ENCODE assay signal across 9 cellular contexts in the genomic region with DNA sequence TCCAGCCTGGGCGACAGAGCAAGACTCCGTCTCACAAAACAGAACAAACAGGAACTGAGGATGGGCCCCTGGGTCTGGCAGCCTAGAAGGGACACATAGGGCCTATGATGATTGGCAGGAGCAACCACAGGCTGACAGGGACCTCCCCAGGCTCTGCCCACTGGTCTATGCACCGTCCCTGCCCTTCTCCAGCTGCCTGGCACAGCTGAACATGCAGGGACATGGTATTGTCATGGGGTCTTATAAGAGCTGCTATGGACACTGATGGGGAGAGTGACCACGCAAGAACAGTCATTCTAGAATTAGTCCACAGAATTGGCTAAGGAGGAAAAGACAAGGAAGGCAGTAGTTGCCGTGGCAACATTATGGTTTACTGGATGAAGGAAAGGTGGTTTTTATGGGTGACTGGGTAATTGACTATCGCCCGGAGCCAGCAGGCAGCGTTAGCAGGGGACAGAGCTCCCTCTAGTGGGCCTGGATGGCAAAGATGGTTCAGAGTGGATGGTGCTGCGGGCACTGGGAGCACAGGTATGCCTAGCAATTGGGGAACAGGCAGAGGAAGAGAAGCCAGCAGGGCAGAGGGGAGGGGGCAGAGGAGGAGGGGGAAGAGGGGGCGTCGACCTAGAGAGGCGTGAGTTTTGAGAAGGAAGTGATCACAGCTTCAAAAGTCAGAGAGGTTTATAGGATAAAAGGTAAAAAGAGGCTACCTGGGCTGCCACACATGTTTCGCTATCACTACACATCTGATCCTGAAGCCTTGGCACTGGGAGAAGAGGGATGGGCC. TPM values are rescaled to one million over a fixed set of nuclear protein-coding genes. Genes with fewer than 3 reads are reported as not detected.
DNase-seq lines count a peak whose midpoint lies in the region; ATAC-seq and TF ChIP-seq lines count a peak whose summit lies in the region.
"Had no signal": no experiment of that assay in that cellular context is flagged by ENCODE, and none has a peak within 500 bp of the region (broad histone marks: within the 10 kb centered on the region; RNA-seq: fewer than 3 reads in every experiment).

No MANE protein-coding gene starts in this region.

- DNase-seq in EH (ENCODE audit: low read depth) (peak; percentile 75), NCI-H1436 (lab: John Stamatoyannopoulos, UW) (peak; percentile 72), SKM-1 (lab: John Stamatoyannopoulos, UW; ENCODE audit: unreplicated experiment) (peak; percentile 74), left cardiac atrium (peak; percentile 77), retina (peak; percentile 88)
- peak; percentile 85 for DNase-seq in activated naive CD4-positive, alpha-beta T cell treated with anti-CD3 and anti-CD28 coated beads, Interleukin-2, amount 50 U/mL, for 16 hours

- no peak overlapping the region for H3K4me3 ChIP-seq in HEK293 (ENCODE audit: low read depth, low read length)

- intact Hi-C loops in left cardiac atrium (cut with DNase I): no loop called here

- ATAC-seq in left cardiac atrium (peak; percentile 90 to 91), GM21526 (IDR thresholded peaks at IDR 0.05; ENCODE audit: low FRiP score, unreplicated experiment) (no peak)

- H3K36me3 ChIP-seq in HEK293 (ENCODE audit: control insufficient read depth in 2 of 2, insufficient read depth in 1 of 2, low read length in 2 of 2): no peaks in the 10 kb centered on the region

- POLR2A ChIA-PET in HEK293 (lab: Yijun Ruan, JAX): interaction anchor here (0.9 to 1.0 kb wide), 2 partner anchors 140 to 202 kb away, joined by 4 read pairs; a partner anchor contains a TSS

- H3K4me1 ChIP-seq in HEK293 (ENCODE audit: control insufficient read depth, insufficient read depth, low read length): no peaks in the 10 kb centered on the region

- H3K9me3 ChIP-seq in HEK293 (ENCODE audit: control insufficient read depth, insufficient read depth, low read depth, low read length): no peaks in the 10 kb centered on the region

- peak; percentile 97 for TF ChIP-seq CTCF in HEK293 (tag by site-specific recombination; IDR thresholded peaks at IDR 0.05)

- no peak overlapping the region for H3K27ac ChIP-seq in HEK293 (ENCODE audit: extremely low read depth, low read depth, low read length)
- H3K27ac ChIP-seq: epithelial cell of prostate had no signal

- CTCF ChIA-PET in HEK293 (lab: Yijun Ruan, JAX): interaction anchor here (0.7 to 2.1 kb wide), 18 partner anchors 8 to 188 kb away, joined by 3 to 10 read pairs (median 3); a partner anchor contains a TSS

TF ChIP-seq in HEK293, 187 proteins besides CTCF, POLR2A, EP300 and RAD21 (continues in another document):
- TF ChIP-seq SP3 (tag by site-specific recombination; IDR thresholded peaks at IDR 0.05): peak; percentile 54
- peak; percentile 70; the same call in 1 of the 2 replicates for TF ChIP-seq ZNF76 (tag by site-specific recombination; IDR thresholded peaks at IDR 0.05; ENCODE audit: borderline replicate concordance, low read depth)
- TF ChIP-seq, protein P1, sequence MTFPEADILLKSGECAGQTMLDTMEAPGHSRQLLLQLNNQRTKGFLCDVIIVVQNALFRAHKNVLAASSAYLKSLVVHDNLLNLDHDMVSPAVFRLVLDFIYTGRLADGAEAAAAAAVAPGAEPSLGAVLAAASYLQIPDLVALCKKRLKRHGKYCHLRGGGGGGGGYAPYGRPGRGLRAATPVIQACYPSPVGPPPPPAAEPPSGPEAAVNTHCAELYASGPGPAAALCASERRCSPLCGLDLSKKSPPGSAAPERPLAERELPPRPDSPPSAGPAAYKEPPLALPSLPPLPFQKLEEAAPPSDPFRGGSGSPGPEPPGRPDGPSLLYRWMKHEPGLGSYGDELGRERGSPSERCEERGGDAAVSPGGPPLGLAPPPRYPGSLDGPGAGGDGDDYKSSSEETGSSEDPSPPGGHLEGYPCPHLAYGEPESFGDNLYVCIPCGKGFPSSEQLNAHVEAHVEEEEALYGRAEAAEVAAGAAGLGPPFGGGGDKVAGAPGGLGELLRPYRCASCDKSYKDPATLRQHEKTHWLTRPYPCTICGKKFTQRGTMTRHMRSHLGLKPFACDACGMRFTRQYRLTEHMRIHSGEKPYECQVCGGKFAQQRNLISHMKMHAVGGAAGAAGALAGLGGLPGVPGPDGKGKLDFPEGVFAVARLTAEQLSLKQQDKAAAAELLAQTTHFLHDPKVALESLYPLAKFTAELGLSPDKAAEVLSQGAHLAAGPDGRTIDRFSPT (tag by site-specific recombination; IDR thresholded peaks at IDR 0.05): peak; percentile 83; the same call in 1 of the 2 replicates
- TF ChIP-seq, protein P2, sequence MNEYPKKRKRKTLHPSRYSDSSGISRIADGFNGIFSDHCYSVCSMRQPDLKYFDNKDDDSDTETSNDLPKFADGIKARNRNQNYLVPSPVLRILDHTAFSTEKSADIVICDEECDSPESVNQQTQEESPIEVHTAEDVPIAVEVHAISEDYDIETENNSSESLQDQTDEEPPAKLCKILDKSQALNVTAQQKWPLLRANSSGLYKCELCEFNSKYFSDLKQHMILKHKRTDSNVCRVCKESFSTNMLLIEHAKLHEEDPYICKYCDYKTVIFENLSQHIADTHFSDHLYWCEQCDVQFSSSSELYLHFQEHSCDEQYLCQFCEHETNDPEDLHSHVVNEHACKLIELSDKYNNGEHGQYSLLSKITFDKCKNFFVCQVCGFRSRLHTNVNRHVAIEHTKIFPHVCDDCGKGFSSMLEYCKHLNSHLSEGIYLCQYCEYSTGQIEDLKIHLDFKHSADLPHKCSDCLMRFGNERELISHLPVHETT (tag by site-specific recombination; IDR thresholded peaks at IDR 0.05): no peak
- TF ChIP-seq ZNF223 (tag by site-specific recombination; IDR thresholded peaks at IDR 0.05): peak; percentile 72; the same call in 1 of the 2 replicates
- no peak for TF ChIP-seq ZNF670 (tag by site-specific recombination; IDR thresholded peaks at IDR 0.05; ENCODE audit: low read depth)
- no peak for TF ChIP-seq ZNF585B (tag by site-specific recombination; IDR thresholded peaks at IDR 0.05)
- TF ChIP-seq, protein P3, sequence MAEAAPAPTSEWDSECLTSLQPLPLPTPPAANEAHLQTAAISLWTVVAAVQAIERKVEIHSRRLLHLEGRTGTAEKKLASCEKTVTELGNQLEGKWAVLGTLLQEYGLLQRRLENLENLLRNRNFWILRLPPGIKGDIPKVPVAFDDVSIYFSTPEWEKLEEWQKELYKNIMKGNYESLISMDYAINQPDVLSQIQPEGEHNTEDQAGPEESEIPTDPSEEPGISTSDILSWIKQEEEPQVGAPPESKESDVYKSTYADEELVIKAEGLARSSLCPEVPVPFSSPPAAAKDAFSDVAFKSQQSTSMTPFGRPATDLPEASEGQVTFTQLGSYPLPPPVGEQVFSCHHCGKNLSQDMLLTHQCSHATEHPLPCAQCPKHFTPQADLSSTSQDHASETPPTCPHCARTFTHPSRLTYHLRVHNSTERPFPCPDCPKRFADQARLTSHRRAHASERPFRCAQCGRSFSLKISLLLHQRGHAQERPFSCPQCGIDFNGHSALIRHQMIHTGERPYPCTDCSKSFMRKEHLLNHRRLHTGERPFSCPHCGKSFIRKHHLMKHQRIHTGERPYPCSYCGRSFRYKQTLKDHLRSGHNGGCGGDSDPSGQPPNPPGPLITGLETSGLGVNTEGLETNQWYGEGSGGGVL (tag by site-specific recombination; IDR thresholded peaks at IDR 0.05): peak; percentile 62
- TF ChIP-seq ZNF19 (tag by site-specific recombination; IDR thresholded peaks at IDR 0.05; ENCODE audit: low read depth): no peak
- TF ChIP-seq ZNF391 (tag by site-specific recombination; IDR thresholded peaks at IDR 0.05; ENCODE audit: borderline replicate concordance, low read depth): 0 out of 2 replicates have a peak, but pooled peaks have one; percentile 42
- TF ChIP-seq, protein P4, sequence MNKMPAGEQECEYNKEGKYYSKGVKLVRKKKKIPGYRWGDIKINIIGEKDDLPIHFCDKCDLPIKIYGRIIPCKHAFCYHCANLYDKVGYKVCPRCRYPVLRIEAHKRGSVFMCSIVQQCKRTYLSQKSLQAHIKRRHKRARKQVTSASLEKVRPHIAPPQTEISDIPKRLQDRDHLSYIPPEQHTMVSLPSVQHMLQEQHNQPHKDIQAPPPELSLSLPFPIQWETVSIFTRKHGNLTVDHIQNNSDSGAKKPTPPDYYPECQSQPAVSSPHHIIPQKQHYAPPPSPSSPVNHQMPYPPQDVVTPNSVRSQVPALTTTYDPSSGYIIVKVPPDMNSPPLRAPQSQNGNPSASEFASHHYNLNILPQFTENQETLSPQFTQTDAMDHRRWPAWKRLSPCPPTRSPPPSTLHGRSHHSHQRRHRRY (tag by site-specific recombination; IDR thresholded peaks at IDR 0.05): no peak
- peak; percentile 71; the same call in 1 of the 2 replicates for TF ChIP-seq SP7 (tag by site-specific recombination; IDR thresholded peaks at IDR 0.05)
- TF ChIP-seq SP2 (tag by site-specific recombination; IDR thresholded peaks at IDR 0.05): 0 out of 2 replicates have a peak, but pooled peaks have one; percentile 31
- TF ChIP-seq, protein P5, sequence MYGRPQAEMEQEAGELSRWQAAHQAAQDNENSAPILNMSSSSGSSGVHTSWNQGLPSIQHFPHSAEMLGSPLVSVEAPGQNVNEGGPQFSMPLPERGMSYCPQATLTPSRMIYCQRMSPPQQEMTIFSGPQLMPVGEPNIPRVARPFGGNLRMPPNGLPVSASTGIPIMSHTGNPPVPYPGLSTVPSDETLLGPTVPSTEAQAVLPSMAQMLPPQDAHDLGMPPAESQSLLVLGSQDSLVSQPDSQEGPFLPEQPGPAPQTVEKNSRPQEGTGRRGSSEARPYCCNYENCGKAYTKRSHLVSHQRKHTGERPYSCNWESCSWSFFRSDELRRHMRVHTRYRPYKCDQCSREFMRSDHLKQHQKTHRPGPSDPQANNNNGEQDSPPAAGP (tag by site-specific recombination; IDR thresholded peaks at IDR 0.05): peak; percentile 19; the same call in 1 of the 2 replicates

RNA-seq across cellular contexts. Expression of a gene that starts 7.8 kb away (rescaled TPM):
- total RNA-seq in left cardiac atrium: 10 to 100 TPM; 20.7 to 22.4 TPM

RNA-seq across cellular contexts. Expression of a gene that starts 49.4 kb away (rescaled TPM):
- total RNA-seq in left cardiac atrium: 10 to 100 TPM in 1 of 2 donors, 1 to 10 TPM in 1; 2.4 to 41.6 TPM

RNA-seq across cellular contexts. Expression of a gene that starts 57.6 kb away (rescaled TPM):
- not detected for total RNA-seq in left cardiac atrium
